ENCODE assay signal across 10 cellular contexts in the genomic region with DNA sequence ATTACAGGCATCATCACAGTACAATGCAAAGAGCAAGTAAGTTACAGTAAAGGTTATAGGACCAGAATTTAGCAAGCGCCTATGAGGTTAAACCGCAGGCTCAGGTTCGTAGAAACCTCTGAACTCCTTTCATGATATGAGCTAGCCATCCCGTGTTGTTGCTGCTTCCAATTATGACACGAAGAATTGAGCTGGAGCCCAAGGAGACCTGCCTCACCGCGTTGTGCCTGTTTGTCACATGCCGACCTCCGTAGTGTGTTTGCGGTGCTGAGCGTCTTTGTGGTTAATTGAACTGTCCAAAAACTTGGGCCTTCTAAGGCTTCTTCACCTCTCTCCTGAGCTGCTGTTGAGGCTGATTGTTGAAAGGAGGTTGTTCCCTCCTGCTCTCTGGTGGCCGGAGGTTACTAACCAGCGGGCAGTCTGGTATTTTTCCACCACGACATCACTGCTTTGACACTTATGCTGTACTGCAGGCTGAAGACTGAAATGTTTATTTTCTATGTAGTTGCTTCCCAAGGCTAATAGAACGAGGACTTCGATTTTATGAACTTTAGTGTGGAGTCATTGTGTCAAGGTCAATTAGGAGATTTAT.
DNase-seq lines count a peak whose midpoint lies in the region; ATAC-seq and TF ChIP-seq lines count a peak whose summit lies in the region.
"Had no signal": no experiment of that assay in that cellular context is flagged by ENCODE, and none has a peak within 500 bp of the region (broad histone marks: within the 10 kb centered on the region; RNA-seq: fewer than 3 reads in every experiment).

No MANE protein-coding gene starts in this region.

- H3K4me1 ChIP-seq in heart left ventricle: peaks cover 4 to 70% (median 35%) of the 10 kb centered on the region in 12 donors

- H3K9me3 ChIP-seq in T-helper 17 cell (ENCODE audit: control insufficient read depth, low read length, poor library complexity, severe bottlenecking) (no peaks in the 10 kb centered on the region), heart left ventricle (no peaks in the 10 kb centered on the region)

- peaks cover 16% of the 10 kb centered on the region for H3K36me3 Mint-ChIP-seq in T-helper 17 cell (ENCODE audit: low read depth)
- H3K36me3 Mint-ChIP-seq in activated CD4-positive, alpha-beta T cell treated with anti-CD3 and anti-CD28 coated beads for 36 hours (ENCODE audit: low read depth): peaks cover 40% of the 10 kb centered on the region
- H3K36me3 Mint-ChIP-seq in activated naive CD4-positive, alpha-beta T cell treated with anti-CD3 and anti-CD28 coated beads for 36 hours (ENCODE audit: low read depth): peaks cover 32% of the 10 kb centered on the region

- H3K27ac Mint-ChIP-seq in T-helper 17 cell: no peak overlapping the region
- no peak overlapping the region for H3K27ac Mint-ChIP-seq in activated CD4-positive, alpha-beta T cell treated with anti-CD3 and anti-CD28 coated beads for 36 hours
- no peak overlapping the region for H3K27ac Mint-ChIP-seq in activated naive CD4-positive, alpha-beta T cell treated with anti-CD3 and anti-CD28 coated beads for 36 hours
- H3K27ac Mint-ChIP-seq: stimulated activated naive CD8-positive, alpha-beta T cell treated with anti-CD3 and anti-CD28 coated beads, Interleukin-15, Interleukin-2, amounts not matched to agents 100 ng/mL and 50 ng/mL, for 24 hours had no signal

- ATAC-seq in T-helper 17 cell (no peak), heart left ventricle (peak; percentile 34 to 82 (median 72))
- no peak for ATAC-seq in activated CD4-positive, alpha-beta T cell treated with anti-CD3 and anti-CD28 coated beads for 36 hours

- peak overlapping the region; percentile 25 for H3K4me3 Mint-ChIP-seq in T-helper 17 cell
- H3K4me3 Mint-ChIP-seq in activated CD4-positive, alpha-beta T cell treated with anti-CD3 and anti-CD28 coated beads for 36 hours: no peak overlapping the region
- no peak overlapping the region for H3K4me3 Mint-ChIP-seq in activated naive CD4-positive, alpha-beta T cell treated with anti-CD3 and anti-CD28 coated beads for 36 hours
- H3K4me3 Mint-ChIP-seq: IgD-negative memory B cell; stimulated activated naive CD8-positive, alpha-beta T cell treated with anti-CD3 and anti-CD28 coated beads, Interleukin-15, Interleukin-2, amounts not matched to agents 100 ng/mL and 50 ng/mL, for 24 hours had no signal

- POLR2A ChIA-PET in HEK293T (lab: Yijun Ruan, JAX): interaction anchor here (1.7 kb wide), 1 partner anchor 68 kb away, joined by 7 read pairs; the partner anchor contains the start of gene SEC14L1
- POLR2A ChIA-PET in activated CD4-positive, alpha-beta T cell treated with anti-CD3 and anti-CD28 coated beads for 36 hours (lab: Charles Lee): interaction anchor here (0.6 to 0.8 kb wide), 2 partner anchors 26 to 69 kb away, joined by 4 read pairs; no protein-coding TSS in a partner anchor

- no peak overlapping the region for H3K4me3 ChIP-seq in heart left ventricle

- no peaks in the 10 kb centered on the region for H3K27me3 ChIP-seq in heart left ventricle

- peak overlapping the region; percentile 21 to 72 (median 55) for H3K27ac ChIP-seq in heart left ventricle

- H3K9me3 Mint-ChIP-seq in activated CD4-positive, alpha-beta T cell treated with anti-CD3 and anti-CD28 coated beads for 36 hours (ENCODE audit: low read depth): no peaks in the 10 kb centered on the region
- no peaks in the 10 kb centered on the region for H3K9me3 Mint-ChIP-seq in activated naive CD4-positive, alpha-beta T cell treated with anti-CD3 and anti-CD28 coated beads for 36 hours
- H3K9me3 Mint-ChIP-seq: IgD-negative memory B cell; stimulated activated naive CD8-positive, alpha-beta T cell treated with anti-CD3 and anti-CD28 coated beads, Interleukin-15, Interleukin-2, amounts not matched to agents 100 ng/mL and 50 ng/mL, for 24 hours had no signal

- DNase-seq in HEK293T (ENCODE audit: extremely low spot score) (peak; percentile 39), T-helper 17 cell (no peak), heart left ventricle (peak in 4 of 5 donors; percentile 56 to 63 (median 58)), smooth muscle cell of the brain vasculature (ENCODE audit: low read depth, low spot score) (peak; percentile 41)
- DNase-seq in stimulated activated CD4-positive, alpha-beta T cell treated with anti-CD3 and anti-CD28 coated beads, Interleukin-2, amount 100 ng/mL, for 24 hours: no peak
- DNase-seq in activated CD4-positive, alpha-beta T cell treated with anti-CD3 and anti-CD28 coated beads for 36 hours: no peak
- DNase-seq in activated CD4-positive, alpha-beta T cell treated with anti-CD3 and anti-CD28 coated beads, Interleukin-2, amount 50 U/mL, for 1 hour: no peak
- no peak for DNase-seq in activated naive CD4-positive, alpha-beta T cell treated with anti-CD3 and anti-CD28 coated beads for 36 hours

- WGBS in heart left ventricle, 4 donors: 33 to 44% (median 41%) methylated on average over 16 of the region's 16 CpGs

- CTCF ChIA-PET in HEK293T (lab: Yijun Ruan, JAX): no interaction called here
- CTCF ChIA-PET in activated CD4-positive, alpha-beta T cell treated with anti-CD3 and anti-CD28 coated beads for 36 hours (lab: Charles Lee): interaction anchor here (0.5 kb wide), 1 partner anchor 311 kb away, joined by 3 read pairs; no protein-coding TSS in a partner anchor
- CTCF ChIA-PET in activated naive CD4-positive, alpha-beta T cell treated with anti-CD3 and anti-CD28 coated beads for 36 hours (lab: Charles Lee): no interaction called here

- H3K4me1 Mint-ChIP-seq in T-helper 17 cell: no peaks in the 10 kb centered on the region
- no peaks in the 10 kb centered on the region for H3K4me1 Mint-ChIP-seq in activated CD4-positive, alpha-beta T cell treated with anti-CD3 and anti-CD28 coated beads for 36 hours
- no peaks in the 10 kb centered on the region for H3K4me1 Mint-ChIP-seq in activated naive CD4-positive, alpha-beta T cell treated with anti-CD3 and anti-CD28 coated beads for 36 hours (ENCODE audit: low read depth)

- H3K27me3 Mint-ChIP-seq in T-helper 17 cell: no peaks in the 10 kb centered on the region
- H3K27me3 Mint-ChIP-seq in activated CD4-positive, alpha-beta T cell treated with anti-CD3 and anti-CD28 coated beads for 36 hours: no peaks in the 10 kb centered on the region
- no peaks in the 10 kb centered on the region for H3K27me3 Mint-ChIP-seq in activated naive CD4-positive, alpha-beta T cell treated with anti-CD3 and anti-CD28 coated beads for 36 hours (ENCODE audit: low read depth)
- H3K27me3 Mint-ChIP-seq: stimulated activated naive CD8-positive, alpha-beta T cell treated with anti-CD3 and anti-CD28 coated beads, Interleukin-15, Interleukin-2, amounts not matched to agents 100 ng/mL and 50 ng/mL, for 24 hours had no signal

- peak in 10 of 12 donors; percentile 17 to 60 (median 35) for TF ChIP-seq CTCF in heart left ventricle (IDR thresholded peaks at IDR 0.05)

- no peak for TF ChIP-seq POLR2A in heart left ventricle (IDR thresholded peaks at IDR 0.05)

- peaks cover 0 to 100% (median 99%) of the 10 kb centered on the region in 9 donors for H3K36me3 ChIP-seq in heart left ventricle

- intact Hi-C loops in heart left ventricle (cut with DNase I): loop anchor here in 8 of 10 donors (1.0 to 10.0 kb wide), 7 partner anchors 41 to 120 kb away; partner anchors contain the start of gene SEC14L1 (in 1 of the 8)
- intact Hi-C loops in activated CD4-positive, alpha-beta T cell treated with anti-CD3 and anti-CD28 coated beads for 36 hours (cut with DNase I, micrococcal nuclease): no loop called here
- intact Hi-C loops in activated naive CD4-positive, alpha-beta T cell treated with anti-CD3 and anti-CD28 coated beads for 36 hours (cut with micrococcal nuclease): no loop called here

TF ChIP-seq in HEK293T, 16 proteins besides CTCF, POLR2A, EP300 and RAD21:
- TF ChIP-seq FOXM1 (IDR thresholded peaks at IDR 0.05; ENCODE audit: borderline replicate concordance): no peak
- no peak for TF ChIP-seq BHLHE40 (IDR thresholded peaks at IDR 0.05; ENCODE audit: borderline replicate concordance)
- TF ChIP-seq SUZ12 (IDR thresholded peaks at IDR 0.05): no peak
- TF ChIP-seq ELF4 (IDR thresholded peaks at IDR 0.05): no peak
- no peak for TF ChIP-seq TARDBP (IDR thresholded peaks at IDR 0.05)
- no peak for TF ChIP-seq HDGF (IDR thresholded peaks at IDR 0.05; ENCODE audit: borderline replicate concordance)
- TF ChIP-seq ARNT (IDR thresholded peaks at IDR 0.05): no peak
- no peak for TF ChIP-seq FOXA1 (IDR thresholded peaks at IDR 0.05)
- TF ChIP-seq NFRKB (IDR thresholded peaks at IDR 0.05): no peak
- no peak for TF ChIP-seq SP1 (IDR thresholded peaks at IDR 0.05)
- TF ChIP-seq CTBP1 (IDR thresholded peaks at IDR 0.05; ENCODE audit: borderline replicate concordance): no peak

Comparison
In these comparisons a context has a peak if more than half of its experiments do, and no peak if none do; other contexts are left out.
1. DNase-seq: peak in HEK293T (single experiment), heart left ventricle (4 of 5) and smooth muscle cell of the brain vasculature (single experiment); none in T-helper 17 cell (0 of 3), stimulated activated CD4-positive, alpha-beta T cell treated with anti-CD3 and anti-CD28 coated beads, Interleukin-2, amount 100 ng/mL, for 24 hours (0 of 2), activated CD4-positive, alpha-beta T cell treated with anti-CD3 and anti-CD28 coated beads for 36 hours (single experiment), activated CD4-positive, alpha-beta T cell treated with anti-CD3 and anti-CD28 coated beads, Interleukin-2, amount 50 U/mL, for 1 hour (single experiment) and activated naive CD4-positive, alpha-beta T cell treated with anti-CD3 and anti-CD28 coated beads for 36 hours (single experiment).
2. ATAC-seq: peak in heart left ventricle (4 of 4); none in T-helper 17 cell (single experiment) and activated CD4-positive, alpha-beta T cell treated with anti-CD3 and anti-CD28 coated beads for 36 hours (single experiment).
3. intact Hi-C loops: an anchor here in heart left ventricle (1.0 to 10.0 kb wide); none called in activated CD4-positive, alpha-beta T cell treated with anti-CD3 and anti-CD28 coated beads for 36 hours and activated naive CD4-positive, alpha-beta T cell treated with anti-CD3 and anti-CD28 coated beads for 36 hours.